ENCODE assay signal across 19 cellular contexts in the genomic region with DNA sequence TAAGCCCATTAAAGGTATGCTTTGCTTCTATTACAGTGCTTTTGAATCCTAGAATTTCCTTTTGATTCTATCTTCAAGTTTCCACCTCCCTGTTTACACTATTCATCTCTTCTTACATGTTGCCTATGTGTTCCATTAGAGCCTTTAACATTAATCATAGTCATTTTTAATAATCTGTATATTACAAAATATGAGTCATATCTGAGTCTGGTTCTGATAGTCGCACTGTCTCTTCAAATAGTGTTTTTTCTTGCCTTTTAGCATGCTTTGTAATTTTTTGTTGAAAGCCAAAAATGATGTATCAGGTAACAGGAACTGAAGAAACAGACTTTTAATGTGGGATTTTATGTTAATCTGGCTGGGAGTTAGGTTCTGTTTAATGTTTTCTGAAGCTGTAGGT.
DNase-seq lines count a peak whose midpoint lies in the region; ATAC-seq and TF ChIP-seq lines count a peak whose summit lies in the region.
"Had no signal": no experiment of that assay in that cellular context is flagged by ENCODE, and none has a peak within 500 bp of the region (broad histone marks: within the 10 kb centered on the region; RNA-seq: fewer than 3 reads in every experiment).

No MANE protein-coding gene starts in this region.

- peak; percentile 38 for DNase-seq in HCEC 1CT
- DNase-seq in hepatic stellate cell (ENCODE audit: low spot score) = peak; percentile 10
- DNase-seq in stimulated activated effector memory CD8-positive, alpha-beta T cell treated with anti-CD3 and anti-CD28 coated beads, Interleukin-12 subunit alpha, Interleukin-12 subunit beta, amount 100 ng/mL, for 72 hours (ENCODE audit: low spot score in 2 of 2) = no peak
- no peak for DNase-seq in activated CD8-positive, alpha-beta memory T cell treated with anti-CD3 and anti-CD28 coated beads, Interleukin-2, amount 50 U/mL, for 48 hours
- DNase-seq: 8988T; CD8-positive, alpha-beta T cell; DMS 273 treated with DMSO at 0.1 percent for 48 hours; DMS53; DND-41; EL; HFFc6 had no signal

- peak; percentile 81 for ATAC-seq in SK-N-SH treated with all-trans-retinoic acid at 6 μM for 48 hours
- ATAC-seq in stimulated activated effector memory CD8-positive, alpha-beta T cell treated with anti-CD3 and anti-CD28 coated beads, Interleukin-12 subunit alpha, Interleukin-12 subunit beta, amount 100 ng/mL, for 72 hours = no peak
- no peak for ATAC-seq in GM18858 (IDR thresholded peaks at IDR 0.05; ENCODE audit: unreplicated experiment)
- ATAC-seq in HG03521 (IDR thresholded peaks at IDR 0.05; ENCODE audit: unreplicated experiment) = no peak
- ATAC-seq: CD8-positive, alpha-beta T cell; GM12878; GM23338; HCT116; K562 had no signal

- peaks cover 13% of the 10 kb centered on the region for H3K36me3 Mint-ChIP-seq in stimulated activated effector memory CD8-positive, alpha-beta T cell treated with anti-CD3 and anti-CD28 coated beads, Interleukin-12 subunit alpha, Interleukin-12 subunit beta, amount 100 ng/mL, for 72 hours

- no peak overlapping the region for H3K4me3 Mint-ChIP-seq in stimulated activated effector memory CD8-positive, alpha-beta T cell treated with anti-CD3 and anti-CD28 coated beads, Interleukin-12 subunit alpha, Interleukin-12 subunit beta, amount 100 ng/mL, for 72 hours
- H3K4me3 Mint-ChIP-seq: B cell; CD8-positive, alpha-beta T cell; GM23338; HFFc6 had no signal

- H3K27ac Mint-ChIP-seq in stimulated activated effector memory CD8-positive, alpha-beta T cell treated with anti-CD3 and anti-CD28 coated beads, Interleukin-12 subunit alpha, Interleukin-12 subunit beta, amount 100 ng/mL, for 72 hours = peak overlapping the region; percentile 36
- H3K27ac Mint-ChIP-seq: B cell; CD8-positive, alpha-beta T cell; GM23338; HFFc6 had no signal

- H3K4me1 Mint-ChIP-seq in stimulated activated effector memory CD8-positive, alpha-beta T cell treated with anti-CD3 and anti-CD28 coated beads, Interleukin-12 subunit alpha, Interleukin-12 subunit beta, amount 100 ng/mL, for 72 hours = no peaks in the 10 kb centered on the region
- H3K4me1 Mint-ChIP-seq: B cell, GM23338 had no signal

- no peaks in the 10 kb centered on the region for H3K9me3 Mint-ChIP-seq in stimulated activated effector memory CD8-positive, alpha-beta T cell treated with anti-CD3 and anti-CD28 coated beads, Interleukin-12 subunit alpha, Interleukin-12 subunit beta, amount 100 ng/mL, for 72 hours
- H3K9me3 Mint-ChIP-seq: CD8-positive, alpha-beta T cell; GM23338; HFFc6 had no signal

TF ChIP-seq in SK-N-SH treated with all-trans-retinoic acid at 6 μM for 48 hours, 23 proteins besides CTCF, POLR2A, EP300 and RAD21:
- TF ChIP-seq ZFP30 (CRISPR knock-in tag; IDR thresholded peaks at IDR 0.05) (no peak), TCF4 (CRISPR knock-in tag; IDR thresholded peaks at IDR 0.05; ENCODE audit: borderline replicate concordance) (no peak), ISL1 (CRISPR knock-in tag; IDR thresholded peaks at IDR 0.05) (no peak), CSDC2 (CRISPR knock-in tag; IDR thresholded peaks at IDR 0.05) (no peak), ZNF70 (CRISPR knock-in tag; IDR thresholded peaks at IDR 0.05) (no peak), CSRNP3 (CRISPR knock-in tag; IDR thresholded peaks at IDR 0.05) (no peak), GLIS3 (CRISPR knock-in tag; IDR thresholded peaks at IDR 0.05) (no peak), TOX (CRISPR knock-in tag; IDR thresholded peaks at IDR 0.05; ENCODE audit: borderline replicate concordance) (no peak), OSR1 (CRISPR knock-in tag; IDR thresholded peaks at IDR 0.05) (no peak), ZNF565 (CRISPR knock-in tag; conservative IDR thresholded peaks at IDR 0.05; ENCODE audit: low read depth) (no peak), ZC3H10 (CRISPR knock-in tag; IDR thresholded peaks at IDR 0.05) (no peak), ARNTL (CRISPR knock-in tag; IDR thresholded peaks at IDR 0.05; ENCODE audit: borderline replicate concordance, low read depth) (no peak), CREB5 (CRISPR knock-in tag; IDR thresholded peaks at IDR 0.05; ENCODE audit: low read depth) (no peak), PPARA (CRISPR knock-in tag; IDR thresholded peaks at IDR 0.05; ENCODE audit: borderline replicate concordance) (no peak), SNAI2 (CRISPR knock-in tag; IDR thresholded peaks at IDR 0.05) (no peak), BACH2 (CRISPR knock-in tag; IDR thresholded peaks at IDR 0.05; ENCODE audit: borderline replicate concordance) (no peak), ZFP3 (CRISPR knock-in tag; IDR thresholded peaks at IDR 0.05) (no peak), ZNF8 (CRISPR knock-in tag; IDR thresholded peaks at IDR 0.05) (no peak)
- TF ChIP-seq, protein P1, sequence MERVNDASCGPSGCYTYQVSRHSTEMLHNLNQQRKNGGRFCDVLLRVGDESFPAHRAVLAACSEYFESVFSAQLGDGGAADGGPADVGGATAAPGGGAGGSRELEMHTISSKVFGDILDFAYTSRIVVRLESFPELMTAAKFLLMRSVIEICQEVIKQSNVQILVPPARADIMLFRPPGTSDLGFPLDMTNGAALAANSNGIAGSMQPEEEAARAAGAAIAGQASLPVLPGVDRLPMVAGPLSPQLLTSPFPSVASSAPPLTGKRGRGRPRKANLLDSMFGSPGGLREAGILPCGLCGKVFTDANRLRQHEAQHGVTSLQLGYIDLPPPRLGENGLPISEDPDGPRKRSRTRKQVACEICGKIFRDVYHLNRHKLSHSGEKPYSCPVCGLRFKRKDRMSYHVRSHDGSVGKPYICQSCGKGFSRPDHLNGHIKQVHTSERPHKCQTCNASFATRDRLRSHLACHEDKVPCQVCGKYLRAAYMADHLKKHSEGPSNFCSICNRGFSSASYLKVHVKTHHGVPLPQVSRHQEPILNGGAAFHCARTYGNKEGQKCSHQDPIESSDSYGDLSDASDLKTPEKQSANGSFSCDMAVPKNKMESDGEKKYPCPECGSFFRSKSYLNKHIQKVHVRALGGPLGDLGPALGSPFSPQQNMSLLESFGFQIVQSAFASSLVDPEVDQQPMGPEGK (CRISPR knock-in tag; IDR thresholded peaks at IDR 0.05; ENCODE audit: borderline replicate concordance) = no peak

Comparison
In these comparisons a context has a peak if more than half of its experiments do, and no peak if none do; other contexts are left out.
1. DNase-seq: peak in HCEC 1CT (single experiment) and hepatic stellate cell (single experiment); none in stimulated activated effector memory CD8-positive, alpha-beta T cell treated with anti-CD3 and anti-CD28 coated beads, Interleukin-12 subunit alpha, Interleukin-12 subunit beta, amount 100 ng/mL, for 72 hours (0 of 2) and activated CD8-positive, alpha-beta memory T cell treated with anti-CD3 and anti-CD28 coated beads, Interleukin-2, amount 50 U/mL, for 48 hours (single experiment).